ENCODE assay signal across 25 cellular contexts in genomic region chr3:171270541-171270940, GRCh38.
A peak's percentile ranks its signal among the peaks of the same experiment; 100 is the strongest.
DNase-seq lines count a peak whose midpoint lies in the region; ATAC-seq and TF ChIP-seq lines count a peak whose summit lies in the region.
"Had no signal": no experiment of that assay in that cellular context is flagged by ENCODE, and none has a peak within 500 bp of the region (broad histone marks: within the 10 kb centered on the region; RNA-seq: fewer than 3 reads in every experiment).

No MANE protein-coding gene starts in this region.

- no peak overlapping the region for H3K27ac ChIP-seq in body of pancreas
- H3K27ac ChIP-seq: breast epithelium, colonic mucosa, HL-60, psoas muscle, SJCRH30 had no signal

- no peak for TF ChIP-seq POLR2A in body of pancreas (IDR thresholded peaks at IDR 0.05)

- TF ChIP-seq CTCF in body of pancreas (IDR thresholded peaks at IDR 0.05), result no peak

- 81 to 92% methylated on average over 2 of the region's 2 CpGs for WGBS in body of pancreas, 2 donors

- intact Hi-C loops in body of pancreas (cut with DNase I), result no loop called here

- peak overlapping the region; percentile 6 for H3K27ac Mint-ChIP-seq in activated naive CD4-positive, alpha-beta T cell treated with anti-CD3 and anti-CD28 coated beads, Interleukin-2, amount 10 ng/mL, durations not matched to agents 7 days and 5 days
- peak overlapping the region; percentile 43 for H3K27ac Mint-ChIP-seq in activated naive CD8-positive, alpha-beta T cell treated with anti-CD3 and anti-CD28 coated beads, Interleukin-2, amount 50 U/mL, for 24 hours
- H3K27ac Mint-ChIP-seq in natural killer cell treated with Interleukin-12 subunit alpha and Interleukin-12 subunit beta and Interleukin-15 and Interleukin-18, amount 100 ng/mL, for 72 hours, result peak overlapping the region; percentile 71 to 93
- H3K27ac Mint-ChIP-seq: type B pancreatic cell had no signal

- no peaks in the 10 kb centered on the region for H3K27me3 ChIP-seq in body of pancreas
- H3K27me3 ChIP-seq: breast epithelium, colonic mucosa, SJCRH30 had no signal

- peaks cover 84% of the 10 kb centered on the region for H3K4me1 Mint-ChIP-seq in activated naive CD4-positive, alpha-beta T cell treated with anti-CD3 and anti-CD28 coated beads, Interleukin-2, amount 10 ng/mL, durations not matched to agents 7 days and 5 days
- H3K4me1 Mint-ChIP-seq in activated naive CD8-positive, alpha-beta T cell treated with anti-CD3 and anti-CD28 coated beads, Interleukin-2, amount 50 U/mL, for 24 hours, result peaks cover 74% of the 10 kb centered on the region
- peaks cover 63 to 81% of the 10 kb centered on the region in 2 donors for H3K4me1 Mint-ChIP-seq in natural killer cell treated with Interleukin-12 subunit alpha and Interleukin-12 subunit beta and Interleukin-15 and Interleukin-18, amount 100 ng/mL, for 72 hours (ENCODE audit: low read depth in 2 of 2)

- no peaks in the 10 kb centered on the region for H3K36me3 ChIP-seq in body of pancreas (replicated peaks in 1 of 2; ENCODE audit: insufficient read depth in 1 of 2, low read depth in 2 of 2)
- H3K36me3 ChIP-seq: breast epithelium, colonic mucosa, SJCRH30 had no signal

- peaks cover 10% of the 10 kb centered on the region for H3K4me1 ChIP-seq in body of pancreas
- H3K4me1 ChIP-seq: breast epithelium, colonic mucosa, SJCRH30 had no signal

- H3K36me3 Mint-ChIP-seq in activated naive CD4-positive, alpha-beta T cell treated with anti-CD3 and anti-CD28 coated beads, Interleukin-2, amount 10 ng/mL, durations not matched to agents 7 days and 5 days, result peaks cover 29% of the 10 kb centered on the region
- peaks cover 2% of the 10 kb centered on the region for H3K36me3 Mint-ChIP-seq in activated naive CD8-positive, alpha-beta T cell treated with anti-CD3 and anti-CD28 coated beads, Interleukin-2, amount 50 U/mL, for 24 hours (ENCODE audit: low read depth)
- peaks cover 13% of the 10 kb centered on the region for H3K36me3 Mint-ChIP-seq in natural killer cell treated with Interleukin-12 subunit alpha and Interleukin-12 subunit beta and Interleukin-15 and Interleukin-18, amount 100 ng/mL, for 72 hours

- no peak overlapping the region for H3K4me3 Mint-ChIP-seq in activated naive CD4-positive, alpha-beta T cell treated with anti-CD3 and anti-CD28 coated beads, Interleukin-2, amount 10 ng/mL, durations not matched to agents 7 days and 5 days
- H3K4me3 Mint-ChIP-seq in activated naive CD8-positive, alpha-beta T cell treated with anti-CD3 and anti-CD28 coated beads, Interleukin-2, amount 50 U/mL, for 24 hours, result no peak overlapping the region
- peak overlapping the region; percentile 67 for H3K4me3 Mint-ChIP-seq in natural killer cell treated with Interleukin-12 subunit alpha and Interleukin-12 subunit beta and Interleukin-15 and Interleukin-18, amount 100 ng/mL, for 72 hours
- H3K4me3 Mint-ChIP-seq: type B pancreatic cell had no signal

- no peaks in the 10 kb centered on the region for H3K9me3 Mint-ChIP-seq in activated naive CD4-positive, alpha-beta T cell treated with anti-CD3 and anti-CD28 coated beads, Interleukin-2, amount 10 ng/mL, durations not matched to agents 7 days and 5 days
- peaks cover 4% of the 10 kb centered on the region for H3K9me3 Mint-ChIP-seq in activated naive CD8-positive, alpha-beta T cell treated with anti-CD3 and anti-CD28 coated beads, Interleukin-2, amount 50 U/mL, for 24 hours
- H3K9me3 Mint-ChIP-seq in natural killer cell treated with Interleukin-12 subunit alpha and Interleukin-12 subunit beta and Interleukin-15 and Interleukin-18, amount 100 ng/mL, for 72 hours, result peaks cover 10% of the 10 kb centered on the region

- H3K4me3 ChIP-seq in body of pancreas, result no peak overlapping the region
- H3K4me3 ChIP-seq: breast epithelium, colonic mucosa, psoas muscle, SJCRH30 had no signal

- no peaks in the 10 kb centered on the region for H3K27me3 Mint-ChIP-seq in activated naive CD4-positive, alpha-beta T cell treated with anti-CD3 and anti-CD28 coated beads, Interleukin-2, amount 10 ng/mL, durations not matched to agents 7 days and 5 days
- no peaks in the 10 kb centered on the region for H3K27me3 Mint-ChIP-seq in activated naive CD8-positive, alpha-beta T cell treated with anti-CD3 and anti-CD28 coated beads, Interleukin-2, amount 50 U/mL, for 24 hours
- no peaks in the 10 kb centered on the region for H3K27me3 Mint-ChIP-seq in natural killer cell treated with Interleukin-12 subunit alpha and Interleukin-12 subunit beta and Interleukin-15 and Interleukin-18, amount 100 ng/mL, for 72 hours

- CTCF ChIA-PET in activated naive CD4-positive, alpha-beta T cell treated with anti-CD3 and anti-CD28 coated beads, Interleukin-2, amount 10 ng/mL, durations not matched to agents 7 days and 5 days (lab: Charles Lee), result no interaction called here

- no peak for DNase-seq in activated naive CD4-positive, alpha-beta T cell treated with anti-CD3 and anti-CD28 coated beads, Interleukin-2, amount 10 ng/mL, durations not matched to agents 7 days and 5 days
- DNase-seq in activated naive CD4-positive, alpha-beta T cell (lab: John Stamatoyannopoulos, UW), result no peak
- DNase-seq in activated naive CD8-positive, alpha-beta T cell treated with anti-CD3 and anti-CD28 coated beads, Interleukin-2, amount 50 U/mL, for 24 hours, result no peak
- DNase-seq in natural killer cell treated with Interleukin-12 subunit alpha and Interleukin-12 subunit beta and Interleukin-15 and Interleukin-18, amount 100 ng/mL, for 72 hours (ENCODE audit: low spot score), result no peak
- DNase-seq in HT-29 (ENCODE audit: low spot score) (no peak), body of pancreas (no peak)
- DNase-seq: activated CD4-positive, alpha-beta T cell treated with anti-CD3 and anti-CD28 coated beads, Interleukin-2, amount 50 U/mL, for 4 hours; activated T-cell treated with anti-CD3 and anti-CD28 coated beads, Interleukin-2, amount 50 U/mL, for 48 hours; colonic mucosa; DMS79 treated with DMSO at 0.1 percent for 48 hours; effector memory CD4-positive, alpha-beta T cell; foreskin fibroblast; NCI-H1092; NCI-H187; nucleus accumbens; psoas muscle; SJCRH30; stimulated activated CD8-positive, alpha-beta memory T cell treated with anti-CD3 and anti-CD28 coated beads, Interleukin-4, amount 100 ng/mL, for 48 hours had no signal

- peak; percentile 28 for ATAC-seq in HG03175 (IDR thresholded peaks at IDR 0.05; ENCODE audit: unreplicated experiment)
- no peak for ATAC-seq in activated naive CD8-positive, alpha-beta T cell treated with anti-CD3 and anti-CD28 coated beads, Interleukin-2, amount 50 U/mL, for 24 hours
- ATAC-seq in natural killer cell treated with Interleukin-12 subunit alpha and Interleukin-12 subunit beta and Interleukin-15 and Interleukin-18, amount 100 ng/mL, for 72 hours, result peak in 1 of 2 donors; percentile 12
- ATAC-seq in body of pancreas, result no peak
- no peak for ATAC-seq in GM21737 (IDR thresholded peaks at IDR 0.05; ENCODE audit: unreplicated experiment)
- ATAC-seq: HCT116, left lobe of liver had no signal

- H3K9me3 ChIP-seq in body of pancreas, result no peaks in the 10 kb centered on the region
- H3K9me3 ChIP-seq: breast epithelium, colonic mucosa, psoas muscle, SJCRH30 had no signal

Comparison
In these comparisons a context has a peak if more than half of its experiments do, and no peak if none do; other contexts are left out.
1. H3K27ac Mint-ChIP-seq: peak in every context shown above with its lines; median percentile 82 in natural killer cell treated with Interleukin-12 subunit alpha and Interleukin-12 subunit beta and Interleukin-15 and Interleukin-18, amount 100 ng/mL, for 72 hours; 43 in activated naive CD8-positive, alpha-beta T cell treated with anti-CD3 and anti-CD28 coated beads, Interleukin-2, amount 50 U/mL, for 24 hours; 6 in activated naive CD4-positive, alpha-beta T cell treated with anti-CD3 and anti-CD28 coated beads, Interleukin-2, amount 10 ng/mL, durations not matched to agents 7 days and 5 days.